Comparison of ENCODE assay signal across 17 cellular contexts in the genomic region with DNA sequence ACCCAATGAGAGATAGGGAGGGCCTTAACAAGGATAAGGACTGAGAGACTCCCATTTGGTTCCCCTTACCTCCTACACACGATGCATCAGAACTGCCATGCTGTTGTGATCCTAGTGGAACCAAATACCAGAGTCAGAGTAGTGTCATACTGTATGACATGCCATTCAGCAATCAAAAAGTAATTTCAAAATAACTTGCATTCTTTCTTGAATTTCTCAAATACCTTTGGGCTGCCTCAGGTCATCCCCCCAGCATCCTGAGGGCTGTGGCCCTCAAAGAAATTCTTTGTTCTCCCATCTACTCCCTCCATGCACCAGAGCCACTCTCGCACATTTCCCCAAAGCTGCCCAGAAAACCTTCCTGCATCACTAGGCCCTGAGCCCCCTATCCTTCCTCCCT.
DNase-seq lines count a peak whose midpoint lies in the region; ATAC-seq and TF ChIP-seq lines count a peak whose summit lies in the region.
"Had no signal": no experiment of that assay in that cellular context is flagged by ENCODE, and none has a peak within 500 bp of the region (broad histone marks: within the 10 kb centered on the region; RNA-seq: fewer than 3 reads in every experiment).

No MANE protein-coding gene starts in this region.

- intact Hi-C loops in IMR-90 (cut with micrococcal nuclease) (no loop called here), heart right ventricle (cut with DNase I) (loop anchor here in 7 of 10 donors (5.0 to 10.0 kb wide), 4 partner anchors 1099 to 1294 kb away; partner anchors contain the start of gene EPHB1 (in 2 of the 7)), sigmoid colon (cut with DNase I) (loop anchor here (2.0 kb wide), 1 partner anchor 1102 kb away; the partner anchor contains the start of gene EPHB1)

- no peak for TF ChIP-seq CTCF in IMR-90 (conservative IDR thresholded peaks at IDR 0.05; ENCODE audit: low read depth, low read length)
- no peak for TF ChIP-seq CTCF in heart right ventricle (IDR thresholded peaks at IDR 0.05)
- TF ChIP-seq CTCF in sigmoid colon (IDR thresholded peaks at IDR 0.05): no peak

- peak overlapping the region; percentile 95 for H3K14ac ChIP-seq in IMR-90 (replicated peaks; ENCODE audit: low read depth, low read length)

- H4K20me1 ChIP-seq in IMR-90 (ENCODE audit: insufficient read depth, low read length): no peaks in the 10 kb centered on the region
- H4K20me1 ChIP-seq: BLaER1 had no signal

- no peak for TF ChIP-seq EP300 in sigmoid colon (IDR thresholded peaks at IDR 0.05)

- no peaks in the 10 kb centered on the region for H3K79me1 ChIP-seq in IMR-90 (ENCODE audit: low read depth in 1 of 2, low read length in 2 of 2)
- no peaks in the 10 kb centered on the region for H3K79me1 ChIP-seq in mesendoderm (ENCODE audit: low read length)

- TF ChIP-seq POLR2A in IMR-90 (IDR thresholded peaks at IDR 0.05; ENCODE audit: low read depth, low read length) (no peak), sigmoid colon (IDR thresholded peaks at IDR 0.05) (no peak)

- peaks cover 8% of the 10 kb centered on the region for H3K4me1 ChIP-seq in IMR-90 (ENCODE audit: control insufficient read depth, insufficient read depth, low read length)
- H3K4me1 ChIP-seq in mesendoderm (ENCODE audit: control insufficient read depth, low read depth, low read length): no peaks in the 10 kb centered on the region
- H3K4me1 ChIP-seq in heart right ventricle: no peaks in the 10 kb centered on the region
- no peaks in the 10 kb centered on the region for H3K4me1 ChIP-seq in sigmoid colon
- H3K4me1 ChIP-seq: BLaER1 had no signal

- in situ Hi-C loops in Caki2 (cut with HindIII; ENCODE audit: low pct_unique_long_range_greater_than_20kb, low sequenced_read_pairs) (no loop called here), IMR-90 (cut with MboI; ENCODE audit: low sequenced_read_pairs) (loop anchor here (10.0 kb wide), 1 partner anchor 1292 kb away; no protein-coding TSS in a partner anchor)

- peak overlapping the region; percentile 60; the same call in 1 of the 2 replicates for H4K5ac ChIP-seq in IMR-90 (ENCODE audit: low read depth, low read length)
- H4K5ac ChIP-seq in mesendoderm (ENCODE audit: low read length): no peak overlapping the region

- H4K91ac ChIP-seq in IMR-90 (ENCODE audit: insufficient read depth, low read depth, low read length): peak overlapping the region; percentile 97

- H2BK15ac ChIP-seq in IMR-90 (ENCODE audit: low read depth, low read length) (peak overlapping the region; percentile 93), mesendoderm (replicated peaks; ENCODE audit: low read depth) (no peak overlapping the region)

- H3K23ac ChIP-seq in IMR-90 (ENCODE audit: low read depth, low read length): peak overlapping the region; percentile 93
- no peak overlapping the region for H3K23ac ChIP-seq in mesendoderm (ENCODE audit: low read length)

- H3K4ac ChIP-seq in IMR-90 (ENCODE audit: low read depth, low read length) (peak overlapping the region; percentile 96), mesendoderm (ENCODE audit: low read depth, low read length) (no peak overlapping the region)

- H3K36me3 ChIP-seq in IMR-90 (ENCODE audit: control insufficient read depth, insufficient read depth, low read length): no peaks in the 10 kb centered on the region
- H3K36me3 ChIP-seq in mesendoderm (ENCODE audit: control insufficient read depth, insufficient read depth, low read length): no peaks in the 10 kb centered on the region
- no peaks in the 10 kb centered on the region for H3K36me3 ChIP-seq in heart right ventricle
- H3K36me3 ChIP-seq in sigmoid colon: no peaks in the 10 kb centered on the region
- H3K36me3 ChIP-seq: BLaER1 had no signal

- H2AK5ac ChIP-seq in IMR-90 (ENCODE audit: low read depth, low read length) (peak overlapping the region; percentile 82; the same call in 1 of the 2 replicates), mesendoderm (ENCODE audit: low read length) (no peak overlapping the region)

- H3K27me3 ChIP-seq in IMR-90 (ENCODE audit: control insufficient read depth, insufficient read depth, low read length) (no peaks in the 10 kb centered on the region), mesendoderm (ENCODE audit: insufficient read depth, low read length, poor library complexity) (no peaks in the 10 kb centered on the region), heart right ventricle (no peaks in the 10 kb centered on the region), sigmoid colon (no peaks in the 10 kb centered on the region)
- H3K27me3 ChIP-seq: BLaER1 had no signal

- H3K4me2 ChIP-seq in IMR-90 (ENCODE audit: low read depth, low read length) (no peak overlapping the region), mesendoderm (ENCODE audit: low read length) (no peak overlapping the region)
- H3K4me2 ChIP-seq: BLaER1 had no signal

- no peak overlapping the region; the same call in 1 of the 2 replicates for H3K27ac ChIP-seq in IMR-90 (ENCODE audit: insufficient read depth, low read length)
- H3K27ac ChIP-seq in mesendoderm (ENCODE audit: low read depth, low read length): no peak overlapping the region
- no peak overlapping the region for H3K27ac ChIP-seq in heart right ventricle
- H3K27ac ChIP-seq in sigmoid colon: no peak overlapping the region
- H3K27ac ChIP-seq: BLaER1 had no signal

- no peaks in the 10 kb centered on the region for H3K9me3 ChIP-seq in IMR-90 (ENCODE audit: control insufficient read depth, insufficient read depth, low read length)
- H3K9me3 ChIP-seq in heart right ventricle: no peaks in the 10 kb centered on the region
- H3K9me3 ChIP-seq in sigmoid colon: no peaks in the 10 kb centered on the region
- H3K9me3 ChIP-seq: BLaER1, mucosa of descending colon had no signal

- dilution Hi-C loops in IMR-90 (cut with HindIII; ENCODE audit: low sequenced_read_pairs, unreplicated experiment): no loop called here

- H2BK20ac ChIP-seq in IMR-90 (ENCODE audit: low read depth, low read length): peak overlapping the region; percentile 96

- 33% methylated on average over 1 of the region's 2 CpGs; no CpG with 5 or more reads in 1 of the 2 experiments for WGBS in IMR-90 (ENCODE audit: extremely low coverage in 2 of 2, insufficient read length in 1 of 2), 2 experiments
- WGBS in mesendoderm (ENCODE audit: extremely low coverage, insufficient coverage, low lambda C conversion rate): no CpG with 5 or more reads among the region's 2 CpGs
- 71 to 77% methylated on average over 2 of the region's 2 CpGs for WGBS in heart right ventricle, 2 donors
- WGBS in sigmoid colon, 2 donors: 84% methylated on average over 2 of the region's 2 CpGs

- H3K56ac ChIP-seq in IMR-90 (ENCODE audit: extremely low read depth, insufficient read depth, low read length): peak overlapping the region; percentile 84
- H3K56ac ChIP-seq in mesendoderm (ENCODE audit: low read length): no peak overlapping the region

- DNase-seq in Caki2 (ENCODE audit: low read depth) (peak; percentile 30), IMR-90 (peak; percentile 48), amniotic epithelial cell (ENCODE audit: low read depth) (peak; percentile 16), mesendoderm (peak; percentile 83), DMS153 (lab: John Stamatoyannopoulos, UW) (no peak), heart right ventricle (no peak), NCI-H748 treated with DMSO at 0.1 percent for 48 hours (lab: John Stamatoyannopoulos, UW) (no peak), sigmoid colon (no peak)
- DNase-seq: activated effector memory CD4-positive, alpha-beta T cell treated with anti-CD3 and anti-CD28 coated beads, Interleukin-2, amount 50 U/mL, for 16 hours; DMS79 treated with DMSO at 0.1 percent for 48 hours; mucosa of descending colon; NCI-H2107; NCI-H82; Right ventricle myocardium superior; substantia nigra had no signal

- H3K18ac ChIP-seq in IMR-90 (ENCODE audit: low read depth, low read length): peak overlapping the region; percentile 60; the same call in 1 of the 2 replicates
- H3K18ac ChIP-seq in mesendoderm (ENCODE audit: low read length): no peak overlapping the region

- H3K79me2 ChIP-seq in mesendoderm (ENCODE audit: control insufficient read depth, insufficient read depth, low read length): no peaks in the 10 kb centered on the region

- no peak overlapping the region for H3K9ac ChIP-seq in IMR-90 (ENCODE audit: low read depth, low read length)
- no peak overlapping the region for H3K9ac ChIP-seq in mesendoderm (ENCODE audit: low read length)
- H3K9ac ChIP-seq: BLaER1 had no signal

- H2BK5ac ChIP-seq in IMR-90 (ENCODE audit: low read depth, low read length, poor library complexity, severe bottlenecking): peak overlapping the region; percentile 83
- H2BK5ac ChIP-seq in mesendoderm (ENCODE audit: low read length): no peak overlapping the region

- CTCF ChIA-PET in IMR-90 (lab: Yijun Ruan, JAX): interaction anchor here (1.0 kb wide), 1 partner anchor 146 kb away, joined by 3 read pairs; no protein-coding TSS in a partner anchor

- POLR2A ChIA-PET in IMR-90 (lab: Charles Lee; ENCODE audit: unreplicated experiment): no interaction called here

- H3K4me3 ChIP-seq in IMR-90 (ENCODE audit: insufficient read depth, low read depth, low read length) (no peak overlapping the region), mesendoderm (ENCODE audit: low read length) (no peak overlapping the region), heart right ventricle (no peak overlapping the region), sigmoid colon (no peak overlapping the region)
- H3K4me3 ChIP-seq: BLaER1, GM12878, mucosa of descending colon had no signal

- H2BK120ac ChIP-seq in IMR-90 (ENCODE audit: low read depth, low read length) (peak overlapping the region; percentile 98), mesendoderm (ENCODE audit: low read depth, low read length) (no peak overlapping the region)

- ATAC-seq in IMR-90 (ENCODE audit: low read depth) (peak; percentile 74), heart right ventricle (no peak)
- ATAC-seq: GM12878, mucosa of descending colon had no signal

- peaks cover 5% of the 10 kb centered on the region; the same call in 1 of the 2 replicates for H3K9me1 ChIP-seq in IMR-90 (ENCODE audit: insufficient read depth, low read length)

- H2AFZ ChIP-seq in IMR-90 (replicated peaks; ENCODE audit: low read length, poor library complexity): peak overlapping the region; percentile 86

- no TSS peak for BruUV-seq in IMR-90 (replicated peaks; lab: Mats Ljungman, UMichigan)

- peak overlapping the region; percentile 55 to 99 for H4K8ac ChIP-seq in IMR-90 (ENCODE audit: low read depth in 2 of 2, low read length in 2 of 2)
- H4K8ac ChIP-seq in mesendoderm (ENCODE audit: low read depth, low read length): no peak overlapping the region

- TF ChIP-seq RAD21 in IMR-90 (IDR thresholded peaks at IDR 0.05; ENCODE audit: low read length): no peak

- H2AK9ac ChIP-seq in IMR-90 (replicated peaks; ENCODE audit: low read depth, low read length, poor library complexity): peak overlapping the region; percentile 91

TF ChIP-seq in IMR-90, 13 proteins besides CTCF, POLR2A, EP300 and RAD21 (continues in another document):
- no peak for TF ChIP-seq RCOR1 (IDR thresholded peaks at IDR 0.05; ENCODE audit: insufficient replicate concordance, low read length)
- TF ChIP-seq MAZ (IDR thresholded peaks at IDR 0.05; ENCODE audit: borderline replicate concordance, low read depth, low read length): no peak
- TF ChIP-seq MXI1 (IDR thresholded peaks at IDR 0.05; ENCODE audit: borderline replicate concordance, low read depth, low read length): no peak
- TF ChIP-seq FOS (IDR thresholded peaks at IDR 0.05; ENCODE audit: low read depth, low read length): no peak
- TF ChIP-seq CHD1 (IDR thresholded peaks at IDR 0.05; ENCODE audit: low read depth, low read length): no peak

Comparison
In these comparisons a context has a peak if more than half of its experiments do, and no peak if none do; other contexts are left out.
1. DNase-seq: peak in Caki2 (single experiment), IMR-90 (single experiment), amniotic epithelial cell (single experiment) and mesendoderm (single experiment); none in DMS153 (single experiment), heart right ventricle (0 of 2), NCI-H748 treated with DMSO at 0.1 percent for 48 hours (single experiment) and sigmoid colon (single experiment).